ENCODE assay signal across 8 cellular contexts in the genomic region with DNA sequence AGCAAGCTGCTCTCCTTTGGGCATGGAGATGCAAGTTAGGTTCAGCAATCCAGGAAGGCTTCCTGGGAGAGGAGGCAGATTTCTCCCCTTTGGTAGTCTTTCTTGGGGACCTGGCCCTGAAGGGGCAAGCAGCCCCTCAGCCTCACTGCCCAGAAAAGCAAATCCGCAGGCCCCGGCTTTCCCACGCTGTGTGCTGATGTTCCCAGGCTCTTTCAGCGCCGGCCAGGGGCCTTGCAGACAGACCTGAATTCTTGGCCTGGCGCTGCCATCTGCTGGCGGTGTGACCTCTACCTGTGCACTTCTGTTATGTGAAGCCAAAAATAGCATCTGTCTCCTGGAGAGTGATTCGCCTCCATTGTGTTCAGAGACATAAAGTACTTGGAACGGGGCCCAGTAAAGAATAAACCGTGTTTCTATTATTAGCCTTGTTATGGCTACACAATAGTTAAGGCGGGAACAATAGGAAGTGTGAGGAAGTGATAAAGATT.
DNase-seq lines count a peak whose midpoint lies in the region; ATAC-seq, FAIRE-seq and TF ChIP-seq lines count a peak whose summit lies in the region.

No MANE protein-coding gene starts in this region.

- no peak for TF ChIP-seq POLR2A in H54 (IDR thresholded peaks at IDR 0.05; ENCODE audit: low read depth, low read length)

- no peak for FAIRE-seq in H54 (lab: Jason Lieb, UNC)

- H3K4me3 ChIP-seq in NT2/D1 (ENCODE audit: insufficient read length, low read depth) (no peak overlapping the region), subcutaneous abdominal adipose tissue (ENCODE audit: low read depth in 1 of 5, low read length in 5 of 5) (peak overlapping the region in 1 of 5 donors; percentile 9)

- peak overlapping the region; percentile 52 for H3K9ac ChIP-seq in NT2/D1 (ENCODE audit: insufficient read length, low read depth)
- peak overlapping the region in 1 of 5 donors; percentile 48 for H3K9ac ChIP-seq in subcutaneous abdominal adipose tissue (ENCODE audit: low read length in 5 of 5)

- peak overlapping the region; percentile 26 for H3K27ac ChIP-seq in caudate nucleus (ENCODE audit: low read depth, low read length)
- peak overlapping the region; percentile 50 for H3K27ac ChIP-seq in subcutaneous abdominal adipose tissue (ENCODE audit: low read depth, low read length)

- H3K9me3 ChIP-seq in NT2/D1 (ENCODE audit: insufficient read depth, low read length) (no peaks in the 10 kb centered on the region), subcutaneous abdominal adipose tissue (ENCODE audit: control insufficient read depth in 5 of 5, low read length in 5 of 5) (peaks cover 0 to 10% (median 8%) of the 10 kb centered on the region in 5 donors)

- ATAC-seq in left lobe of liver (peak; percentile 80), HG03439 (IDR thresholded peaks at IDR 0.05; ENCODE audit: unreplicated experiment) (no peak)

- peaks cover 11% of the 10 kb centered on the region for H3K4me1 ChIP-seq in NT2/D1 (ENCODE audit: insufficient read depth, insufficient read length)
- peaks cover 0 to 26% (median 21%) of the 10 kb centered on the region in 5 donors for H3K4me1 ChIP-seq in subcutaneous abdominal adipose tissue (ENCODE audit: control insufficient read depth in 5 of 5, insufficient read depth in 5 of 5, low read length in 5 of 5)

- H3K36me3 ChIP-seq in NT2/D1 (ENCODE audit: insufficient read depth, insufficient read length, low read length) (peaks cover 11% of the 10 kb centered on the region), subcutaneous abdominal adipose tissue (ENCODE audit: control insufficient read depth in 5 of 5, insufficient read depth in 5 of 5, low read length in 5 of 5) (no peaks in the 10 kb centered on the region)

- H3K27me3 ChIP-seq in NT2/D1 (ENCODE audit: insufficient read depth, insufficient read length) (no peaks in the 10 kb centered on the region), subcutaneous abdominal adipose tissue (ENCODE audit: control insufficient read depth in 5 of 5, insufficient read depth in 4 of 5, low read length in 5 of 5) (peaks cover 0 to 3% (median 0%) of the 10 kb centered on the region in 5 donors)

- DNase-seq in DMS 273 treated with DMSO at 0.1 percent for 48 hours (lab: John Stamatoyannopoulos, UW) (peak; percentile 49), HuH-7.5 (ENCODE audit: low spot score) (peak; percentile 66), NT2/D1 (ENCODE audit: low read depth, low spot score) (peak; percentile 67), caudate nucleus (lab: John Stamatoyannopoulos, UW) (peak in 43 of 61 donors; percentile 10 to 87 (median 43)), left lobe of liver (ENCODE audit: low spot score) (peak; percentile 81), H54 (ENCODE audit: insufficient read length, low spot score) (no peak)
